29 cellular contexts compared by ENCODE assay signal in genomic region chr2:226364217-226364616, GRCh38.
"Had no signal": no experiment of that assay in that cellular context is flagged by ENCODE, and none has a peak within 500 bp of the region (broad histone marks: within the 10 kb centered on the region; RNA-seq: fewer than 3 reads in every experiment).

No MANE protein-coding gene starts in this region.

- H3K9me3 ChIP-seq: stomach, suprapubic skin, testis, thoracic aorta, thyroid gland, tibial artery, tibial nerve, transverse colon, upper lobe of left lung, upper lobe of right lung, uterus, vagina had no signal

- H3K4me3 ChIP-seq: stomach, suprapubic skin, testis, thoracic aorta, thyroid gland, tibial artery, tibial nerve, transverse colon, upper lobe of left lung, upper lobe of right lung, uterus, vagina had no signal

- H3K4me1 ChIP-seq: suprapubic skin, testis, tibial nerve, transverse colon, upper lobe of left lung, upper lobe of right lung, uterus, vagina had no signal

- H3K4me1 Mint-ChIP-seq: stimulated activated effector memory CD8-positive, alpha-beta T cell treated with anti-CD3 and anti-CD28 coated beads, Interleukin-12 subunit alpha, Interleukin-12 subunit beta, amount 100 ng/mL, for 72 hours; stimulated activated naive CD8-positive, alpha-beta T cell treated with anti-CD3 and anti-CD28 coated beads, Interleukin-15, amount 100 ng/mL, for 72 hours had no signal

- H3K36me3 Mint-ChIP-seq: stimulated activated effector memory CD8-positive, alpha-beta T cell treated with anti-CD3 and anti-CD28 coated beads, Interleukin-12 subunit alpha, Interleukin-12 subunit beta, amount 100 ng/mL, for 72 hours; stimulated activated memory B cell treated with anti-CD40 and anti-IgM and Interleukin-4, amounts not matched to agents 10 μg/mL and 1 μg/mL and 100 μg/mL, for 72 hours; stimulated activated naive B cell treated with anti-CD40 and anti-IgM and Interleukin-4, amounts not matched to agents 10 μg/mL and 1 μg/mL and 100 μg/mL, for 72 hours; type B pancreatic cell had no signal

- DNase-seq: stimulated activated CD4-positive, alpha-beta T cell treated with anti-CD3 and anti-CD28 coated beads, Interleukin-2, amount 100 ng/mL, for 48 hours; stimulated activated CD4-positive, alpha-beta T cell treated with anti-CD3 and anti-CD28 coated beads, Interleukin-4, amount 100 ng/mL, for 1 hour; stimulated activated CD4-positive, alpha-beta T cell treated with anti-CD3 and anti-CD28 coated beads, Interleukin-4, amount 100 ng/mL, for 24 hours; stimulated activated CD4-positive, alpha-beta T cell treated with anti-CD3 and anti-CD28 coated beads, Interleukin-4, amount 100 ng/mL, for 4 hours; stimulated activated CD8-positive, alpha-beta memory T cell treated with anti-CD3 and anti-CD28 coated beads, Interleukin-4, amount 100 ng/mL, for 48 hours; stimulated activated naive B cell treated with anti-CD40 and anti-IgM and Interleukin-4, amounts not matched to agents 10 μg/mL and 1 μg/mL and 100 μg/mL, for 72 hours; stimulated activated naive CD4-positive, alpha-beta T cell; stimulated activated naive CD4-positive, alpha-beta T cell treated with Interleukin-2 at 50 U/mL for 16 hours; stimulated activated naive CD8-positive, alpha-beta T cell treated with anti-CD3 and anti-CD28 coated beads, Interleukin-15, amount 100 ng/mL, for 72 hours; stimulated activated naive CD8-positive, alpha-beta T cell treated with anti-CD3 and anti-CD28 coated beads, Interleukin-15, Interleukin-2, amounts not matched to agents 100 U/mL and 50 U/mL, for 24 hours; stomach; substantia nigra; testis; thyroid gland; tibial artery; transverse colon; trophoblast cell; upper lobe of left lung; upper lobe of right lung; uterus had no signal

- FAIRE-seq: urothelium cell line had no signal

- H3K36me3 ChIP-seq: stomach, suprapubic skin, thoracic aorta, thyroid gland, tibial artery, tibial nerve, transverse colon, upper lobe of left lung, upper lobe of right lung, uterus, vagina had no signal

- H3K27ac Mint-ChIP-seq: stimulated activated effector memory CD8-positive, alpha-beta T cell treated with anti-CD3 and anti-CD28 coated beads, Interleukin-12 subunit alpha, Interleukin-12 subunit beta, amount 100 ng/mL, for 72 hours; stimulated activated memory B cell treated with anti-CD40 and anti-IgM and Interleukin-4, amounts not matched to agents 10 μg/mL and 1 μg/mL and 100 μg/mL, for 72 hours; stimulated activated naive B cell treated with anti-CD40 and anti-IgM and Interleukin-4, amounts not matched to agents 10 μg/mL and 1 μg/mL and 100 μg/mL, for 72 hours; stimulated activated naive CD8-positive, alpha-beta T cell treated with anti-CD3 and anti-CD28 coated beads, Interleukin-15, Interleukin-2, amounts not matched to agents 100 ng/mL and 50 ng/mL, for 24 hours; type B pancreatic cell had no signal

- H3K9me3 Mint-ChIP-seq: stimulated activated naive CD8-positive, alpha-beta T cell treated with anti-CD3 and anti-CD28 coated beads, Interleukin-15, Interleukin-2, amounts not matched to agents 100 ng/mL and 50 ng/mL, for 24 hours; type B pancreatic cell had no signal

- H3K4me3 Mint-ChIP-seq: stimulated activated effector memory CD8-positive, alpha-beta T cell treated with anti-CD3 and anti-CD28 coated beads, Interleukin-12 subunit alpha, Interleukin-12 subunit beta, amount 100 ng/mL, for 72 hours; stimulated activated memory B cell treated with anti-CD40 and anti-IgM and Interleukin-4, amounts not matched to agents 10 μg/mL and 1 μg/mL and 100 μg/mL, for 72 hours; stimulated activated naive B cell treated with anti-CD40 and anti-IgM and Interleukin-4, amounts not matched to agents 10 μg/mL and 1 μg/mL and 100 μg/mL, for 72 hours; stimulated activated naive CD8-positive, alpha-beta T cell treated with anti-CD3 and anti-CD28 coated beads, Interleukin-15, amount 100 ng/mL, for 72 hours; stimulated activated naive CD8-positive, alpha-beta T cell treated with anti-CD3 and anti-CD28 coated beads, Interleukin-15, Interleukin-2, amounts not matched to agents 100 ng/mL and 50 ng/mL, for 24 hours; type B pancreatic cell had no signal

- H3K27me3 ChIP-seq: stomach, suprapubic skin, testis, thyroid gland, tibial artery, tibial nerve, transverse colon, upper lobe of left lung, upper lobe of right lung, uterus, vagina had no signal

- H3K27me3 Mint-ChIP-seq: type B pancreatic cell had no signal

- ATAC-seq: stimulated activated effector memory CD8-positive, alpha-beta T cell treated with anti-CD3 and anti-CD28 coated beads, Interleukin-12 subunit alpha, Interleukin-12 subunit beta, amount 100 ng/mL, for 72 hours; stimulated activated memory B cell treated with anti-CD40 and anti-IgM and Interleukin-4, amounts not matched to agents 10 μg/mL and 1 μg/mL and 100 μg/mL, for 72 hours; stimulated activated naive B cell treated with anti-CD40 and anti-IgM and Interleukin-4, amounts not matched to agents 10 μg/mL and 1 μg/mL and 100 μg/mL, for 72 hours; stimulated activated naive CD8-positive, alpha-beta T cell treated with anti-CD3 and anti-CD28 coated beads, Interleukin-15, amount 100 ng/mL, for 72 hours; stimulated activated naive CD8-positive, alpha-beta T cell treated with anti-CD3 and anti-CD28 coated beads, Interleukin-15, Interleukin-2, amounts not matched to agents 100 U/mL and 50 U/mL, for 24 hours; upper lobe of right lung had no signal

- H3K27ac ChIP-seq: stomach, suprapubic skin, testis, thoracic aorta, thyroid gland, tibial artery, tibial nerve, transverse colon, upper lobe of left lung, upper lobe of right lung, uterus, vagina had no signal
